ENCODE assay signal across 27 cellular contexts in genomic region chr4:2395038-2395437, GRCh38. TPM values are rescaled to one million over a fixed set of nuclear protein-coding genes. Genes with fewer than 3 reads are reported as not detected.
DNase-seq lines count a peak whose midpoint lies in the region; FAIRE-seq and TF ChIP-seq lines count a peak whose summit lies in the region.
"Had no signal": no experiment of that assay in that cellular context is flagged by ENCODE, and none has a peak within 500 bp of the region (broad histone marks: within the 10 kb centered on the region; RNA-seq: fewer than 3 reads in every experiment).

No MANE protein-coding gene starts in this region.

- no peak overlapping the region for H3K27ac ChIP-seq in GM23248
- H3K27ac ChIP-seq in astrocyte (ENCODE audit: low read depth, low read length) = no peak overlapping the region
- H3K27ac ChIP-seq: prostate gland, SJCRH30 had no signal

- H3K4me3 Mint-ChIP-seq in astrocyte (ENCODE audit: unreplicated experiment) = no peak overlapping the region
- H3K4me3 Mint-ChIP-seq: activated CD4-positive, alpha-beta T cell treated with anti-CD3 and anti-CD28 coated beads, Interleukin-2, amount 10 ng/mL, durations not matched to agents 7 days and 5 days; activated CD8-positive, alpha-beta memory T cell treated with anti-CD3 and anti-CD28 coated beads, Interleukin-2, amount 10 ng/mL, durations not matched to agents 7 days and 5 days had no signal

- TF ChIP-seq CTCF in astrocyte (IDR thresholded peaks at IDR 0.05; ENCODE audit: insufficient read depth, low read depth, low read length) (no peak), fibroblast of the aortic adventitia (IDR thresholded peaks at IDR 0.05; ENCODE audit: insufficient read depth, low read length) (no peak), BE2C (IDR thresholded peaks at IDR 0.05; ENCODE audit: low read depth, low read length) (no peak)

- H3K9me3 Mint-ChIP-seq in astrocyte (ENCODE audit: unreplicated experiment) = no peaks in the 10 kb centered on the region
- H3K9me3 Mint-ChIP-seq: activated CD4-positive, alpha-beta T cell treated with anti-CD3 and anti-CD28 coated beads, Interleukin-2, amount 10 ng/mL, durations not matched to agents 7 days and 5 days had no signal

- no peak for FAIRE-seq in astrocyte (lab: Jason Lieb, UNC)
- FAIRE-seq: GM19239, islet of Langerhans had no signal

- H3K9me3 ChIP-seq in GM23248 (ENCODE audit: low read depth) = no peaks in the 10 kb centered on the region
- no peaks in the 10 kb centered on the region for H3K9me3 ChIP-seq in astrocyte (ENCODE audit: insufficient read depth, low read depth, low read length)
- no peaks in the 10 kb centered on the region for H3K9me3 ChIP-seq in skeletal muscle satellite cell (replicated peaks; ENCODE audit: low read length)
- H3K9me3 ChIP-seq in BE2C = no peaks in the 10 kb centered on the region
- H3K9me3 ChIP-seq: mucosa of descending colon, prostate gland, SJCRH30 had no signal

- H3K79me2 ChIP-seq in GM23248 (ENCODE audit: insufficient read depth) = no peaks in the 10 kb centered on the region
- no peaks in the 10 kb centered on the region for H3K79me2 ChIP-seq in astrocyte (ENCODE audit: insufficient read depth, low read length)

- H3K9me2 ChIP-seq in GM23248 (ENCODE audit: insufficient read depth) = no peaks in the 10 kb centered on the region

- H3K9ac ChIP-seq in GM23248 (no peak overlapping the region), astrocyte (ENCODE audit: low read length) (no peak overlapping the region), skeletal muscle satellite cell (ENCODE audit: low read depth, low read length) (no peak overlapping the region)

- no peaks in the 10 kb centered on the region for H3K36me3 ChIP-seq in GM23248 (ENCODE audit: low read depth)
- no peaks in the 10 kb centered on the region for H3K36me3 ChIP-seq in astrocyte (ENCODE audit: insufficient read depth, low read length)
- no peaks in the 10 kb centered on the region for H3K36me3 ChIP-seq in skeletal muscle satellite cell (ENCODE audit: insufficient read depth, low read length)
- H3K36me3 ChIP-seq in BE2C = no peaks in the 10 kb centered on the region
- H3K36me3 ChIP-seq: prostate gland, SJCRH30 had no signal

- H3F3A ChIP-seq in GM23248 (ENCODE audit: insufficient read depth) = no peaks in the 10 kb centered on the region

- DNase-seq in GM23248 (peak; percentile 54), astrocyte (ENCODE audit: low read depth) (peak; percentile 46), fibroblast of the aortic adventitia (ENCODE audit: low read depth) (peak; percentile 46), NCI-H524 treated with DMSO at 0.1 percent for 48 hours (lab: John Stamatoyannopoulos, UW) (no peak), inferior parietal cortex (ENCODE audit: extremely low spot score) (no peak), BE2C (no peak)
- DNase-seq: activated CD4-positive, alpha-beta T cell treated with anti-CD3 and anti-CD28 coated beads, Interleukin-2, amount 10 ng/mL, durations not matched to agents 7 days and 5 days; activated CD8-positive, alpha-beta memory T cell treated with anti-CD3 and anti-CD28 coated beads, Interleukin-2, amount 10 ng/mL, durations not matched to agents 7 days and 5 days; DND-41; NCI-H1092 treated with DMSO at 0.1 percent for 48 hours; NCI-H2029 treated with DMSO at 0.1 percent for 48 hours; NK-92 treated with Interleukin-12 subunit alpha and Interleukin-12 subunit beta, amount 100 ng/mL, for 24 hours; SJCRH30; stimulated activated CD4-positive, alpha-beta T cell treated with anti-CD3 and anti-CD28 coated beads, Interleukin-2, amount 100 ng/mL, for 48 hours; stimulated activated naive CD4-positive, alpha-beta T cell treated with Interleukin-2 at 50 U/mL for 16 hours had no signal

- H3K4me1 ChIP-seq in GM23248 (ENCODE audit: insufficient read depth) (peaks cover 7% of the 10 kb centered on the region; the same call in 1 of the 2 replicates), astrocyte (ENCODE audit: insufficient read depth, low read length) (peaks cover 19% of the 10 kb centered on the region), skeletal muscle satellite cell (ENCODE audit: control insufficient read depth, insufficient read depth, low read length) (peaks cover 25% of the 10 kb centered on the region), BE2C (no peaks in the 10 kb centered on the region)
- H3K4me1 ChIP-seq: prostate gland had no signal

- H3K27me3 ChIP-seq in GM23248 (replicated peaks; ENCODE audit: insufficient read depth) (no peaks in the 10 kb centered on the region), astrocyte (ENCODE audit: insufficient read depth, low read length) (peaks cover 45% of the 10 kb centered on the region), skeletal muscle satellite cell (ENCODE audit: control insufficient read depth, insufficient read depth, low read length) (peaks cover 41% of the 10 kb centered on the region), BE2C (no peaks in the 10 kb centered on the region)

- H3K4me2 ChIP-seq in GM23248 (ENCODE audit: unreplicated experiment) (no peak overlapping the region), astrocyte (ENCODE audit: low read length) (peak overlapping the region; percentile 38), skeletal muscle satellite cell (ENCODE audit: low read length) (peak overlapping the region; percentile 28)
- H3K4me2 ChIP-seq: smooth muscle cell had no signal

- H2AFZ ChIP-seq in GM23248 = no peak overlapping the region
- no peak overlapping the region for H2AFZ ChIP-seq in astrocyte (ENCODE audit: low read depth, low read length)

- peaks cover 60% of the 10 kb centered on the region for H3K27me3 Mint-ChIP-seq in astrocyte (ENCODE audit: low read depth, unreplicated experiment)
- H3K27me3 Mint-ChIP-seq: activated CD8-positive, alpha-beta memory T cell treated with anti-CD3 and anti-CD28 coated beads, Interleukin-2, amount 10 ng/mL, durations not matched to agents 7 days and 5 days had no signal

- in situ Hi-C loops in GM23248 (cut with MboI) = no loop called here

- H3K4me1 Mint-ChIP-seq in astrocyte (ENCODE audit: low read depth, unreplicated experiment) = peaks cover 9% of the 10 kb centered on the region

- no peak overlapping the region for H3K4me3 ChIP-seq in GM23248
- no peak overlapping the region for H3K4me3 ChIP-seq in astrocyte (ENCODE audit: insufficient read depth, low read depth, low read length)
- no peak overlapping the region for H3K4me3 ChIP-seq in fibroblast of the aortic adventitia (ENCODE audit: low read depth, low read length)
- no peak overlapping the region for H3K4me3 ChIP-seq in skeletal muscle satellite cell (ENCODE audit: low read length)
- H3K4me3 ChIP-seq in BE2C (ENCODE audit: low read depth, low read length) = no peak overlapping the region
- H3K4me3 ChIP-seq: mucosa of descending colon, prostate gland, SJCRH30, smooth muscle cell had no signal

- no peaks in the 10 kb centered on the region for H3K36me3 Mint-ChIP-seq in astrocyte (ENCODE audit: low read depth, unreplicated experiment)
- H3K36me3 Mint-ChIP-seq: activated CD8-positive, alpha-beta memory T cell treated with anti-CD3 and anti-CD28 coated beads, Interleukin-2, amount 10 ng/mL, durations not matched to agents 7 days and 5 days had no signal

- no peak overlapping the region for H3K27ac Mint-ChIP-seq in astrocyte (ENCODE audit: unreplicated experiment)
- H3K27ac Mint-ChIP-seq: activated CD4-positive, alpha-beta T cell treated with anti-CD3 and anti-CD28 coated beads, Interleukin-2, amount 10 ng/mL, durations not matched to agents 7 days and 5 days; activated CD8-positive, alpha-beta memory T cell treated with anti-CD3 and anti-CD28 coated beads, Interleukin-2, amount 10 ng/mL, durations not matched to agents 7 days and 5 days; activated naive CD8-positive, alpha-beta T cell had no signal

- H4K20me1 ChIP-seq in GM23248 (ENCODE audit: insufficient read depth) (no peaks in the 10 kb centered on the region), astrocyte (ENCODE audit: insufficient read depth, low read length) (no peaks in the 10 kb centered on the region)

- 68 to 70% methylated on average over 9 of the region's 9 CpGs for WGBS in GM23248 (ENCODE audit: low coverage in 1 of 2, low lambda C conversion rate in 2 of 2, missing lambda C conversion rate in 2 of 2), 2 experiments

RNA-seq across cellular contexts. Expression of gene ZFYVE28, which starts 23.4 kb away (rescaled TPM):
- 8.9 and 9.6 TPM in 2 replicates for total RNA-seq in GM23248 (2014; rRNA removed; shearing (Covaris generic))
- polyA plus RNA-seq in GM23248 (2016; fragmentation: Nextera tagmentation; extraction: Ambion mirVana) = 4.6 and 4.8 TPM in 2 replicates
- 0.31 and 0.68 TPM in 2 replicates for total RNA-seq in astrocyte
- 7.7 and 14.0 TPM in 2 replicates for total RNA-seq in fibroblast of the aortic adventitia (ENCODE audit: low replicate concordance)
- total RNA-seq in skeletal muscle satellite cell (2012; rRNA removed) = 1.8 and 2.6 TPM in 2 replicates
- 2.3 TPM for polyA plus RNA-seq in BE2C (2012; ENCODE audit: insufficient read depth, insufficient read length, low read depth)
- total RNA-seq: SJCRH30 had no signal
- polyA plus RNA-seq: smooth muscle cell had no signal

RNA-seq across cellular contexts. Expression of gene CFAP99, which starts 23.7 kb away (rescaled TPM):
- total RNA-seq in GM23248 (2014; rRNA removed; shearing (Covaris generic)) = not detected in 2 replicates
- polyA plus RNA-seq in GM23248 (2016; fragmentation: Nextera tagmentation; extraction: Ambion mirVana) = not detected in 2 replicates
- not detected in 2 replicates for total RNA-seq in astrocyte
- not detected in 2 replicates for total RNA-seq in fibroblast of the aortic adventitia (ENCODE audit: low replicate concordance)
- under 0.01 TPM in 1 of 2 replicates, not detected in the other for total RNA-seq in skeletal muscle satellite cell (2012; rRNA removed)
- 0.54 TPM for polyA plus RNA-seq in BE2C (2012; ENCODE audit: insufficient read depth, insufficient read length, low read depth)
- total RNA-seq: activated CD4-positive, alpha-beta T cell treated with anti-CD3 and anti-CD28 coated beads, Interleukin-2, amount 10 ng/mL, durations not matched to agents 7 days and 5 days; activated CD8-positive, alpha-beta memory T cell treated with anti-CD3 and anti-CD28 coated beads, Interleukin-2, amount 10 ng/mL, durations not matched to agents 7 days and 5 days; cardiac septum; dermis microvascular lymphatic vessel endothelial cell; fibroblast of villous mesenchyme; lower leg skin; SJCRH30; smooth muscle cell; T-helper 1 cell treated with Interleukin-12 subunit alpha and Interleukin-12 subunit beta and Interleukin-4 antibody, amounts not matched to agents 30 ng/mL and 1 ng/mL, for 36 hours had no signal
- polyA plus RNA-seq: smooth muscle cell had no signal

Comparison
In these comparisons a context has a peak if more than half of its experiments do, and no peak if none do; other contexts are left out.
1. DNase-seq: peak in GM23248 (single experiment), astrocyte (single experiment) and fibroblast of the aortic adventitia (single experiment); none in NCI-H524 treated with DMSO at 0.1 percent for 48 hours (single experiment), inferior parietal cortex (single experiment) and BE2C (single experiment).